Comparison of ENCODE assay signal across 8 cellular contexts in genomic region chr6:41191569-41191968, GRCh38. TPM values are rescaled to one million over a fixed set of nuclear protein-coding genes. Genes with fewer than 3 reads are reported as not detected.
DNase-seq lines count a peak whose midpoint lies in the region; ATAC-seq lines count a peak whose summit lies in the region.

No MANE protein-coding gene starts in this region.

- DNase-seq in activated naive CD4-positive, alpha-beta T cell treated with anti-CD3 and anti-CD28 coated beads, Interleukin-2, amount 50 U/mL, for 16 hours = peak; percentile 24
- no peak for DNase-seq in activated naive CD4-positive, alpha-beta T cell treated with anti-CD3 and anti-CD28 coated beads for 36 hours
- DNase-seq in activated CD4-positive, alpha-beta T cell treated with anti-CD3 and anti-CD28 coated beads, Interleukin-2, amount 50 U/mL, for 1 hour = peak; percentile 14
- peak; percentile 68 for DNase-seq in left ventricle myocardium superior
- peak; percentile 37 for DNase-seq in stimulated activated CD4-positive, alpha-beta T cell treated with anti-CD3 and anti-CD28 coated beads, Interleukin-1b, Interleukin-23, amount 100 ng/mL, for 48 hours
- DNase-seq in NCI-H2196 (lab: John Stamatoyannopoulos, UW; ENCODE audit: unreplicated experiment) = no peak
- no peak for DNase-seq in A172 (ENCODE audit: low spot score)

- H3K9me3 Mint-ChIP-seq in activated naive CD4-positive, alpha-beta T cell treated with anti-CD3 and anti-CD28 coated beads for 36 hours = peaks cover 10% of the 10 kb centered on the region

- CTCF ChIA-PET in activated naive CD4-positive, alpha-beta T cell treated with anti-CD3 and anti-CD28 coated beads for 36 hours (lab: Charles Lee) = interaction anchor here (0.6 to 1.4 kb wide), 5 partner anchors 9 to 122 kb away, joined by 3 to 8 read pairs (median 4); no protein-coding TSS in a partner anchor

- ATAC-seq in left ventricle myocardium superior = peak; percentile 65
- ATAC-seq in HG03571 (IDR thresholded peaks at IDR 0.05; ENCODE audit: unreplicated experiment) = no peak

- peaks cover 17% of the 10 kb centered on the region for H3K36me3 Mint-ChIP-seq in activated naive CD4-positive, alpha-beta T cell treated with anti-CD3 and anti-CD28 coated beads for 36 hours (ENCODE audit: low read depth)

- no peaks in the 10 kb centered on the region for H3K27me3 Mint-ChIP-seq in activated naive CD4-positive, alpha-beta T cell treated with anti-CD3 and anti-CD28 coated beads for 36 hours (ENCODE audit: low read depth)

- no peak overlapping the region for H3K27ac Mint-ChIP-seq in activated naive CD4-positive, alpha-beta T cell treated with anti-CD3 and anti-CD28 coated beads for 36 hours

- H3K4me3 Mint-ChIP-seq in activated naive CD4-positive, alpha-beta T cell treated with anti-CD3 and anti-CD28 coated beads for 36 hours = no peak overlapping the region

- intact Hi-C loops in activated naive CD4-positive, alpha-beta T cell treated with anti-CD3 and anti-CD28 coated beads for 36 hours (cut with micrococcal nuclease) = loop anchor here (1.0 kb wide), 1 partner anchor 127 kb away; no protein-coding TSS in a partner anchor
- intact Hi-C loops in left ventricle myocardium superior (cut with micrococcal nuclease) = no loop called here

- peaks cover 37% of the 10 kb centered on the region for H3K4me1 Mint-ChIP-seq in activated naive CD4-positive, alpha-beta T cell treated with anti-CD3 and anti-CD28 coated beads for 36 hours (ENCODE audit: low read depth)

RNA-seq across cellular contexts. Expression of gene TREML2, which starts 9.4 kb away (rescaled TPM):
- total RNA-seq in activated naive CD4-positive, alpha-beta T cell treated with anti-CD3 and anti-CD28 coated beads for 36 hours = 10 to 100 TPM; 12.1 to 12.2 TPM
- not detected for total RNA-seq in left ventricle myocardium superior
- total RNA-seq in A172 (2014; rRNA removed; shearing (Covaris generic)) = not detected in 2 replicates

RNA-seq across cellular contexts. Expression of gene TREM2, which starts 28.7 kb away (rescaled TPM):
- not detected for total RNA-seq in activated naive CD4-positive, alpha-beta T cell treated with anti-CD3 and anti-CD28 coated beads for 36 hours
- 0.59 TPM for total RNA-seq in left ventricle myocardium superior
- total RNA-seq in A172 (2014; rRNA removed; shearing (Covaris generic)) = not detected in 2 replicates

RNA-seq across cellular contexts. Expression of gene TREML4, which starts 36.6 kb away (rescaled TPM):
- total RNA-seq in activated naive CD4-positive, alpha-beta T cell treated with anti-CD3 and anti-CD28 coated beads for 36 hours = not detected
- not detected for total RNA-seq in left ventricle myocardium superior
- not detected in 2 replicates for total RNA-seq in A172 (2014; rRNA removed; shearing (Covaris generic))

RNA-seq across cellular contexts. Expression of gene TREML1, which starts 37.4 kb away (rescaled TPM):
- not detected for total RNA-seq in activated naive CD4-positive, alpha-beta T cell treated with anti-CD3 and anti-CD28 coated beads for 36 hours
- total RNA-seq in left ventricle myocardium superior = not detected
- total RNA-seq in A172 (2014; rRNA removed; shearing (Covaris generic)) = not detected in 2 replicates

Comparison
In these comparisons a context has a peak if more than half of its experiments do, and no peak if none do; other contexts are left out.
1. DNase-seq: peak in activated naive CD4-positive, alpha-beta T cell treated with anti-CD3 and anti-CD28 coated beads, Interleukin-2, amount 50 U/mL, for 16 hours (single experiment), activated CD4-positive, alpha-beta T cell treated with anti-CD3 and anti-CD28 coated beads, Interleukin-2, amount 50 U/mL, for 1 hour (single experiment), left ventricle myocardium superior (single experiment) and stimulated activated CD4-positive, alpha-beta T cell treated with anti-CD3 and anti-CD28 coated beads, Interleukin-1b, Interleukin-23, amount 100 ng/mL, for 48 hours (single experiment); none in activated naive CD4-positive, alpha-beta T cell treated with anti-CD3 and anti-CD28 coated beads for 36 hours (single experiment), NCI-H2196 (single experiment) and A172 (single experiment).
2. RNA of gene TREML2, which starts 9.4 kb away (total RNA-seq): 12.1 to 12.2 TPM in activated naive CD4-positive, alpha-beta T cell treated with anti-CD3 and anti-CD28 coated beads for 36 hours; not detected in left ventricle myocardium superior (single experiment) and not detected in A172; every median in the first group is over 10 times any median in the second.